ENCODE assay signal across 10 cellular contexts in the genomic region with DNA sequence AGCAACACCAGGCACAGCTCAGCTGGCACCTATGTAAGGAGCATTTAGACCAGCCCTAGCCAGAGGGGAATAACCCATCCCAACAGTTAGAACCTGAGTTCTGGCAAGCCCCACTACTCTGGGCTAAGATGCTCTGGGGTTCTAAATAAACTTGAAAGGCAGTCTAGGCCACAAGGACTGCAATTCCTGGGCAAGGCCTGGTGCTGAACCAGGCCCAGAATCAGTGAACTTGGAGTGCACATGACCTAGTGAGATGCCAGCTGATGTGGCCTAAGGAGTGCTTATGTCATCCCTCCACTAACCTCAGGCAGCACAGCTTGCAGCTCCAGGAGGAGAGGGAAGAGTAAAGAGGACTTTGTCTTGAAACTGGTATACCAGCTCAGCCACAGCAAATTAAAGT. TPM values are rescaled to one million over a fixed set of nuclear protein-coding genes. Genes with fewer than 3 reads are reported as not detected.
"Had no signal": no experiment of that assay in that cellular context is flagged by ENCODE, and none has a peak within 500 bp of the region (broad histone marks: within the 10 kb centered on the region; RNA-seq: fewer than 3 reads in every experiment).

No MANE protein-coding gene starts in this region.

- H3K27ac ChIP-seq: GM23248 had no signal

- ATAC-seq: HCT116 had no signal

- FAIRE-seq: HTR-8/SVneo had no signal

- H3K4me3 ChIP-seq: GM23248, HAP-1 had no signal

- H3K36me3 ChIP-seq: HAP-1 had no signal

- H3K4me1 ChIP-seq: HAP-1 had no signal

- H3K9me3 ChIP-seq: HAP-1 had no signal

- DNase-seq: GM23248, GOT3, H7, HFFc6, IMR-90 had no signal

RNA-seq across cellular contexts. Expression of a gene that starts 7.6 kb away (rescaled TPM):
- total RNA-seq: GM23248, H4, HFFc6, HT-29, IMR-90 had no signal
- polyA plus RNA-seq: IMR-90 had no signal

RNA-seq across cellular contexts. Expression of a gene that starts 28.2 kb away (rescaled TPM):
- total RNA-seq: GM23248, H4, H7, HFFc6, HT-29, IMR-90 had no signal
- polyA plus RNA-seq: GM23248, IMR-90 had no signal

RNA-seq across cellular contexts. Expression of a gene that starts 46.9 kb away (rescaled TPM):
- total RNA-seq: GM23248, H4, H7, HFFc6, HT-29, IMR-90 had no signal
- polyA plus RNA-seq: GM23248, IMR-90 had no signal
